Comparison of ENCODE assay signal across 1 cellular context in genomic region chr17:40818733-40819527, GRCh38.
TF ChIP-seq lines count a peak whose summit lies in the region.

No MANE protein-coding gene starts in this region.

TF ChIP-seq in HepG2, 621 proteins besides CTCF, POLR2A, EP300 and RAD21 (continued from another document and continues in another):
- TF ChIP-seq, protein P1, sequence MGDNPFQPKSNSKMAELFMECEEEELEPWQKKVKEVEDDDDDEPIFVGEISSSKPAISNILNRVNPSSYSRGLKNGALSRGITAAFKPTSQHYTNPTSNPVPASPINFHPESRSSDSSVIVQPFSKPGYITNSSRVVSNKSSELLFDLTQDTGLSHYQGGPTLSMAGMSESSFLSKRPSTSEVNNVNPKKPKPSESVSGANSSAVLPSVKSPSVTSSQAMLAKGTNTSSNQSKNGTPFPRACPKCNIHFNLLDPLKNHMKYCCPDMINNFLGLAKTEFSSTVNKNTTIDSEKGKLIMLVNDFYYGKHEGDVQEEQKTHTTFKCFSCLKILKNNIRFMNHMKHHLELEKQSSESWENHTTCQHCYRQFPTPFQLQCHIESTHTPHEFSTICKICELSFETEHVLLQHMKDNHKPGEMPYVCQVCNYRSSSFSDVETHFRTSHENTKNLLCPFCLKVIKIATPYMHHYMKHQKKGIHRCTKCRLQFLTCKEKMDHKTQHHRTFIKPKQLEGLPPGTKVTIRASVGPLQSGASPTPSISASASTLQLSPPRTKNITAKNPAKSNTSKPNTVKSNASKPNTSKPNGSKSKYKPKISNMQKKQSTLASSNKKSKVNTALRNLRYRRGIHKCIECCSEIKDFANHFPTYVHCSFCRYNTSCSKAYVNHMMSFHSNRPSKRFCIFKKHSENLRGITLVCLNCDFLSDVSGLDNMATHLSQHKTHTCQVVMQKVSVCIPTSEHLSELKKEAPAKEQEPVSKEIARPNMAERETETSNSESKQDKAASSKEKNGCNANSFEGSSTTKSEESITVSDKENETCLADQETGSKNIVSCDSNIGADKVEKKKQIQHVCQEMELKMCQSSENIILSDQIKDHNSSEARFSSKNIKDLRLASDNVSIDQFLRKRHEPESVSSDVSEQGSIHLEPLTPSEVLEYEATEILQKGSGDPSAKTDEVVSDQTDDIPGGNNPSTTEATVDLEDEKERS (CRISPR knock-in tag; IDR thresholded peaks at IDR 0.05) = no peak
- TF ChIP-seq, protein P2, sequence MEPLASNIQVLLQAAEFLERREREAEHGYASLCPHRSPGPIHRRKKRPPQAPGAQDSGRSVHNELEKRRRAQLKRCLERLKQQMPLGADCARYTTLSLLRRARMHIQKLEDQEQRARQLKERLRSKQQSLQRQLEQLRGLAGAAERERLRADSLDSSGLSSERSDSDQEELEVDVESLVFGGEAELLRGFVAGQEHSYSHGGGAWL (CRISPR knock-in tag; IDR thresholded peaks at IDR 0.05) = no peak
- peak; percentile 3; the same call in 1 of the 2 replicates for TF ChIP-seq PRDM15 (CRISPR knock-in tag; IDR thresholded peaks at IDR 0.05)
- TF ChIP-seq GFI1 (CRISPR knock-in tag; IDR thresholded peaks at IDR 0.05; ENCODE audit: borderline replicate concordance) = peak; percentile 59; the same call in 1 of the 2 replicates
- TF ChIP-seq TARDBP (CRISPR knock-in tag; IDR thresholded peaks at IDR 0.05) = peak; percentile 30; the same call in 1 of the 2 replicates
- TF ChIP-seq GMEB1 (CRISPR knock-in tag; IDR thresholded peaks at IDR 0.05; ENCODE audit: borderline replicate concordance) = peak; percentile 52; the same call in 1 of the 2 replicates
- peak; percentile 24; the same call in 1 of the 2 replicates for TF ChIP-seq ZNF431 (CRISPR knock-in tag; IDR thresholded peaks at IDR 0.05; ENCODE audit: borderline replicate concordance, low read depth)
- TF ChIP-seq, protein P3, sequence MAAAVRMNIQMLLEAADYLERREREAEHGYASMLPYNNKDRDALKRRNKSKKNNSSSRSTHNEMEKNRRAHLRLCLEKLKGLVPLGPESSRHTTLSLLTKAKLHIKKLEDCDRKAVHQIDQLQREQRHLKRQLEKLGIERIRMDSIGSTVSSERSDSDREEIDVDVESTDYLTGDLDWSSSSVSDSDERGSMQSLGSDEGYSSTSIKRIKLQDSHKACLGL (CRISPR knock-in tag; IDR thresholded peaks at IDR 0.05) = no peak; the same call in 1 of the 2 replicates
- no peak for TF ChIP-seq SNAPC2 (CRISPR knock-in tag; IDR thresholded peaks at IDR 0.05)
- TF ChIP-seq, protein P4, sequence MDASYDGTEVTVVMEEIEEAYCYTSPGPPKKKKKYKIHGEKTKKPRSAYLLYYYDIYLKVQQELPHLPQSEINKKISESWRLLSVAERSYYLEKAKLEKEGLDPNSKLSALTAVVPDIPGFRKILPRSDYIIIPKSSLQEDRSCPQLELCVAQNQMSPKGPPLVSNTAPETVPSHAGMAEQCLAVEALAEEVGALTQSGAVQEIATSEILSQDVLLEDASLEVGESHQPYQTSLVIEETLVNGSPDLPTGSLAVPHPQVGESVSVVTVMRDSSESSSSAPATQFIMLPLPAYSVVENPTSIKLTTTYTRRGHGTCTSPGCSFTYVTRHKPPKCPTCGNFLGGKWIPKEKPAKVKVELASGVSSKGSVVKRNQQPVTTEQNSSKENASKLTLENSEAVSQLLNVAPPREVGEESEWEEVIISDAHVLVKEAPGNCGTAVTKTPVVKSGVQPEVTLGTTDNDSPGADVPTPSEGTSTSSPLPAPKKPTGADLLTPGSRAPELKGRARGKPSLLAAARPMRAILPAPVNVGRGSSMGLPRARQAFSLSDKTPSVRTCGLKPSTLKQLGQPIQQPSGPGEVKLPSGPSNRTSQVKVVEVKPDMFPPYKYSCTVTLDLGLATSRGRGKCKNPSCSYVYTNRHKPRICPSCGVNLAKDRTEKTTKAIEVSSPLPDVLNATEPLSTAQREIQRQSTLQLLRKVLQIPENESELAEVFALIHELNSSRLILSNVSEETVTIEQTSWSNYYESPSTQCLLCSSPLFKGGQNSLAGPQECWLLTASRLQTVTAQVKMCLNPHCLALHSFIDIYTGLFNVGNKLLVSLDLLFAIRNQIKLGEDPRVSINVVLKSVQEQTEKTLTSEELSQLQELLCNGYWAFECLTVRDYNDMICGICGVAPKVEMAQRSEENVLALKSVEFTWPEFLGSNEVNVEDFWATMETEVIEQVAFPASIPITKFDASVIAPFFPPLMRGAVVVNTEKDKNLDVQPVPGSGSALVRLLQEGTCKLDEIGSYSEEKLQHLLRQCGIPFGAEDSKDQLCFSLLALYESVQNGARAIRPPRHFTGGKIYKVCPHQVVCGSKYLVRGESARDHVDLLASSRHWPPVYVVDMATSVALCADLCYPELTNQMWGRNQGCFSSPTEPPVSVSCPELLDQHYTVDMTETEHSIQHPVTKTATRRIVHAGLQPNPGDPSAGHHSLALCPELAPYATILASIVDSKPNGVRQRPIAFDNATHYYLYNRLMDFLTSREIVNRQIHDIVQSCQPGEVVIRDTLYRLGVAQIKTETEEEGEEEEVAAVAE (CRISPR knock-in tag; IDR thresholded peaks at IDR 0.05; ENCODE audit: borderline replicate concordance) = 0 out of 2 replicates have a peak, but pooled peaks have one; percentile 44
- peak; percentile 54; the same call in 1 of the 2 replicates for TF ChIP-seq HOXA5 (CRISPR knock-in tag; IDR thresholded peaks at IDR 0.05)
- peak; percentile 69 for TF ChIP-seq ELF1 (CRISPR knock-in tag; IDR thresholded peaks at IDR 0.05)
- TF ChIP-seq DMAP1 (CRISPR knock-in tag; IDR thresholded peaks at IDR 0.05) = peak; percentile 34; the same call in 1 of the 2 replicates
- TF ChIP-seq ZFY (CRISPR knock-in tag; IDR thresholded peaks at IDR 0.05) = peak; percentile 37
- peak; percentile 75; the same call in 1 of the 2 replicates for TF ChIP-seq SNAI1 (CRISPR knock-in tag; IDR thresholded peaks at IDR 0.05; ENCODE audit: borderline replicate concordance)
- no peak for TF ChIP-seq KLF15 (CRISPR knock-in tag; IDR thresholded peaks at IDR 0.05; ENCODE audit: borderline replicate concordance)
- TF ChIP-seq YY1 (IDR thresholded peaks at IDR 0.05; ENCODE audit: insufficient read depth, insufficient replicate concordance, low read depth, low read length) = peak; percentile 76
- peak; percentile 71 for TF ChIP-seq PHF8 (CRISPR knock-in tag; IDR thresholded peaks at IDR 0.05)
- TF ChIP-seq GPN1 (CRISPR knock-in tag; IDR thresholded peaks at IDR 0.05; ENCODE audit: borderline replicate concordance) = no peak
- TF ChIP-seq POLR2G (IDR thresholded peaks at IDR 0.05; ENCODE audit: low read depth, low read length) = peak; percentile 87
- 0 out of 2 replicates have a peak, but pooled peaks have one; percentile 27 for TF ChIP-seq ATF3 (CRISPR knock-in tag; IDR thresholded peaks at IDR 0.05)
- TF ChIP-seq, protein P5, sequence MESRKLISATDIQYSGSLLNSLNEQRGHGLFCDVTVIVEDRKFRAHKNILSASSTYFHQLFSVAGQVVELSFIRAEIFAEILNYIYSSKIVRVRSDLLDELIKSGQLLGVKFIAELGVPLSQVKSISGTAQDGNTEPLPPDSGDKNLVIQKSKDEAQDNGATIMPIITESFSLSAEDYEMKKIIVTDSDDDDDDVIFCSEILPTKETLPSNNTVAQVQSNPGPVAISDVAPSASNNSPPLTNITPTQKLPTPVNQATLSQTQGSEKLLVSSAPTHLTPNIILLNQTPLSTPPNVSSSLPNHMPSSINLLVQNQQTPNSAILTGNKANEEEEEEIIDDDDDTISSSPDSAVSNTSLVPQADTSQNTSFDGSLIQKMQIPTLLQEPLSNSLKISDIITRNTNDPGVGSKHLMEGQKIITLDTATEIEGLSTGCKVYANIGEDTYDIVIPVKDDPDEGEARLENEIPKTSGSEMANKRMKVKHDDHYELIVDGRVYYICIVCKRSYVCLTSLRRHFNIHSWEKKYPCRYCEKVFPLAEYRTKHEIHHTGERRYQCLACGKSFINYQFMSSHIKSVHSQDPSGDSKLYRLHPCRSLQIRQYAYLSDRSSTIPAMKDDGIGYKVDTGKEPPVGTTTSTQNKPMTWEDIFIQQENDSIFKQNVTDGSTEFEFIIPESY (CRISPR knock-in tag; IDR thresholded peaks at IDR 0.05) = no peak
- peak; percentile 38; the same call in 1 of the 2 replicates for TF ChIP-seq SP4 (CRISPR knock-in tag; IDR thresholded peaks at IDR 0.05)
- TF ChIP-seq CENPT (CRISPR knock-in tag; IDR thresholded peaks at IDR 0.05; ENCODE audit: low read depth) = 0 out of 2 replicates have a peak, but pooled peaks have one; percentile 56
- TF ChIP-seq ELF3 (CRISPR knock-in tag; IDR thresholded peaks at IDR 0.05) = peak; percentile 79
- TF ChIP-seq TCF12 (IDR thresholded peaks at IDR 0.05) = no peak
- TF ChIP-seq TCF12 (CRISPR knock-in tag; IDR thresholded peaks at IDR 0.05) = peak; percentile 45
- TF ChIP-seq ZNF766 (CRISPR knock-in tag; IDR thresholded peaks at IDR 0.05; ENCODE audit: borderline replicate concordance) = peak; percentile 26; the same call in 1 of the 2 replicates
- TF ChIP-seq SIN3A (IDR thresholded peaks at IDR 0.05; ENCODE audit: borderline replicate concordance, low read depth, low read length) = peak; percentile 37; the same call in 1 of the 2 replicates
- TF ChIP-seq RFXANK (CRISPR knock-in tag; IDR thresholded peaks at IDR 0.05) = 0 out of 2 replicates have a peak, but pooled peaks have one; percentile 22
- TF ChIP-seq NCOA1 (CRISPR knock-in tag; IDR thresholded peaks at IDR 0.05) = no peak
- peak; percentile 28 to 52; a peak in 1 of 4 replicates for TF ChIP-seq MAFK (conservative IDR thresholded peaks at IDR 0.05 in 1 of 2, IDR thresholded peaks at IDR 0.05 in 1 of 2; ENCODE audit: low read length in 2 of 2)
- TF ChIP-seq ZNF441 (CRISPR knock-in tag; IDR thresholded peaks at IDR 0.05; ENCODE audit: borderline replicate concordance) = peak; percentile 37; the same call in 1 of the 2 replicates
- TF ChIP-seq, protein P6, sequence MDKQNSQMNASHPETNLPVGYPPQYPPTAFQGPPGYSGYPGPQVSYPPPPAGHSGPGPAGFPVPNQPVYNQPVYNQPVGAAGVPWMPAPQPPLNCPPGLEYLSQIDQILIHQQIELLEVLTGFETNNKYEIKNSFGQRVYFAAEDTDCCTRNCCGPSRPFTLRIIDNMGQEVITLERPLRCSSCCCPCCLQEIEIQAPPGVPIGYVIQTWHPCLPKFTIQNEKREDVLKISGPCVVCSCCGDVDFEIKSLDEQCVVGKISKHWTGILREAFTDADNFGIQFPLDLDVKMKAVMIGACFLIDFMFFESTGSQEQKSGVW (CRISPR knock-in tag; IDR thresholded peaks at IDR 0.05; ENCODE audit: borderline replicate concordance) = no peak
- TF ChIP-seq ZNF547 (CRISPR knock-in tag; IDR thresholded peaks at IDR 0.05) = peak; percentile 73; the same call in 1 of the 2 replicates
- TF ChIP-seq, protein P7, sequence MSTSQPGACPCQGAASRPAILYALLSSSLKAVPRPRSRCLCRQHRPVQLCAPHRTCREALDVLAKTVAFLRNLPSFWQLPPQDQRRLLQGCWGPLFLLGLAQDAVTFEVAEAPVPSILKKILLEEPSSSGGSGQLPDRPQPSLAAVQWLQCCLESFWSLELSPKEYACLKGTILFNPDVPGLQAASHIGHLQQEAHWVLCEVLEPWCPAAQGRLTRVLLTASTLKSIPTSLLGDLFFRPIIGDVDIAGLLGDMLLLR (CRISPR knock-in tag; IDR thresholded peaks at IDR 0.05) = no peak
- TF ChIP-seq ZNF563 (CRISPR knock-in tag; IDR thresholded peaks at IDR 0.05) = peak; percentile 86; the same call in 1 of the 2 replicates
- no peak for TF ChIP-seq HDAC1 (CRISPR knock-in tag; IDR thresholded peaks at IDR 0.05)
- peak; percentile 48 for TF ChIP-seq KAT8 (CRISPR knock-in tag; IDR thresholded peaks at IDR 0.05)
- TF ChIP-seq SOX6 (IDR thresholded peaks at IDR 0.05) = no peak
- TF ChIP-seq SOX6 (CRISPR knock-in tag; IDR thresholded peaks at IDR 0.05) = 0 out of 2 replicates have a peak, but pooled peaks have one; percentile 13
- TF ChIP-seq AHR (CRISPR knock-in tag; IDR thresholded peaks at IDR 0.05) = no peak
- TF ChIP-seq, protein P8, sequence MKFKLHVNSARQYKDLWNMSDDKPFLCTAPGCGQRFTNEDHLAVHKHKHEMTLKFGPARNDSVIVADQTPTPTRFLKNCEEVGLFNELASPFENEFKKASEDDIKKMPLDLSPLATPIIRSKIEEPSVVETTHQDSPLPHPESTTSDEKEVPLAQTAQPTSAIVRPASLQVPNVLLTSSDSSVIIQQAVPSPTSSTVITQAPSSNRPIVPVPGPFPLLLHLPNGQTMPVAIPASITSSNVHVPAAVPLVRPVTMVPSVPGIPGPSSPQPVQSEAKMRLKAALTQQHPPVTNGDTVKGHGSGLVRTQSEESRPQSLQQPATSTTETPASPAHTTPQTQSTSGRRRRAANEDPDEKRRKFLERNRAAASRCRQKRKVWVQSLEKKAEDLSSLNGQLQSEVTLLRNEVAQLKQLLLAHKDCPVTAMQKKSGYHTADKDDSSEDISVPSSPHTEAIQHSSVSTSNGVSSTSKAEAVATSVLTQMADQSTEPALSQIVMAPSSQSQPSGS (CRISPR knock-in tag; IDR thresholded peaks at IDR 0.05) = peak; percentile 28; the same call in 1 of the 2 replicates
